In genomic region chr4:184763150-184763780, GRCh38 we compare ENCODE assay signal across 19 cellular contexts. TPM values are rescaled to one million over a fixed set of nuclear protein-coding genes. Genes with fewer than 3 reads are reported as not detected.
DNase-seq lines count a peak whose midpoint lies in the region; ATAC-seq and TF ChIP-seq lines count a peak whose summit lies in the region.
"Had no signal": no experiment of that assay in that cellular context is flagged by ENCODE, and none has a peak within 500 bp of the region (broad histone marks: within the 10 kb centered on the region; RNA-seq: fewer than 3 reads in every experiment).

No MANE protein-coding gene starts in this region.

- no peak overlapping the region for H3K4me3 ChIP-seq in right atrium auricular region
- H3K4me3 ChIP-seq in GM23248, result no peak overlapping the region
- no peak overlapping the region for H3K4me3 ChIP-seq in fibroblast of the aortic adventitia (ENCODE audit: low read depth, low read length)
- no peak overlapping the region for H3K4me3 ChIP-seq in transverse colon
- H3K4me3 ChIP-seq in ovary, result no peak overlapping the region
- H3K4me3 ChIP-seq: BLaER1, heart left ventricle, spleen had no signal

- H3K36me3 ChIP-seq in right atrium auricular region, result peaks cover 94% of the 10 kb centered on the region
- peaks cover 6% of the 10 kb centered on the region; the same call in 1 of the 2 replicates for H3K36me3 ChIP-seq in GM23248 (ENCODE audit: low read depth)
- peaks cover 0 to 30% (median 11%) of the 10 kb centered on the region in 4 donors for H3K36me3 ChIP-seq in transverse colon
- no peaks in the 10 kb centered on the region for H3K36me3 ChIP-seq in ovary

- H3K27me3 ChIP-seq in right atrium auricular region, result no peaks in the 10 kb centered on the region
- no peaks in the 10 kb centered on the region for H3K27me3 ChIP-seq in GM23248 (replicated peaks; ENCODE audit: insufficient read depth)
- no peaks in the 10 kb centered on the region for H3K27me3 ChIP-seq in transverse colon
- no peaks in the 10 kb centered on the region for H3K27me3 ChIP-seq in ovary
- H3K27me3 ChIP-seq: BLaER1, heart left ventricle, spleen had no signal

- H3K79me2 ChIP-seq in GM23248 (ENCODE audit: insufficient read depth), result no peaks in the 10 kb centered on the region
- H3K79me2 ChIP-seq: parathyroid adenoma had no signal

- no peak overlapping the region for H3K9ac ChIP-seq in GM23248
- H3K9ac ChIP-seq: BLaER1, parathyroid adenoma had no signal

- H2AFZ ChIP-seq in GM23248, result no peak overlapping the region
- H2AFZ ChIP-seq: parathyroid adenoma had no signal

- H3K4me2 ChIP-seq in GM23248 (ENCODE audit: unreplicated experiment), result no peak overlapping the region

- H3K9me3 ChIP-seq in right atrium auricular region, result no peaks in the 10 kb centered on the region
- H3K9me3 ChIP-seq in GM23248 (ENCODE audit: low read depth), result no peaks in the 10 kb centered on the region
- H3K9me3 ChIP-seq in transverse colon, result no peaks in the 10 kb centered on the region
- no peaks in the 10 kb centered on the region for H3K9me3 ChIP-seq in ovary
- H3K9me3 ChIP-seq: heart left ventricle, spleen had no signal

- no peaks in the 10 kb centered on the region for H4K20me1 ChIP-seq in GM23248 (ENCODE audit: insufficient read depth)
- H4K20me1 ChIP-seq: BLaER1 had no signal

- intact Hi-C loops in Right ventricle myocardium inferior (cut with DNase I) (no loop called here), transverse colon (cut with DNase I; ENCODE audit: low total_unique reads) (loop anchor here (10.0 kb wide), 1 partner anchor 52 kb away; no protein-coding TSS in a partner anchor), ovary (cut with DNase I) (no loop called here)

- TF ChIP-seq EP300 in transverse colon (IDR thresholded peaks at IDR 0.05; ENCODE audit: low read depth) (no peak), ovary (IDR thresholded peaks at IDR 0.05) (no peak)

- ATAC-seq in Right ventricle myocardium inferior, result peak; percentile 41

- in situ Hi-C loops in GM23248 (cut with MboI) (no loop called here), transverse colon (cut with MboI; ENCODE audit: low pct_ligation_motif_present in 1 of 4, low pct_unique_long_range_greater_than_20kb in 1 of 4, low sequenced_read_pairs in 3 of 4) (no loop called here)

- H3K9me2 ChIP-seq in GM23248 (ENCODE audit: insufficient read depth), result no peaks in the 10 kb centered on the region

- TF ChIP-seq POLR2A in transverse colon (IDR thresholded peaks at IDR 0.05), result no peak
- no peak for TF ChIP-seq POLR2A in ovary (IDR thresholded peaks at IDR 0.05)

- no peak for DNase-seq in Right ventricle myocardium inferior (ENCODE audit: missing footprints)
- DNase-seq in right atrium auricular region (ENCODE audit: low spot score), result no peak
- DNase-seq in GM23248, result peak; percentile 29
- peak; percentile 19 for DNase-seq in fibroblast of the aortic adventitia (ENCODE audit: low read depth)
- peak; percentile 28 for DNase-seq in transverse colon
- no peak for DNase-seq in ovary
- no peak for DNase-seq in NCI-H345 (lab: John Stamatoyannopoulos, UW)
- DNase-seq: activated CD4-positive, CD25-positive, alpha-beta regulatory T cell; activated T-cell treated with anti-CD3 and anti-CD28 coated beads, Interleukin-2, amount 50 U/mL, for 1 hour; amygdala; GOT3; Karpas-422; kidney; NCI-H2171 treated with DMSO at 0.1 percent for 48 hours; spleen; stimulated activated naive CD8-positive, alpha-beta T cell treated with anti-CD3 and anti-CD28 coated beads, Interleukin-15, Interleukin-2, amounts not matched to agents 100 U/mL and 50 U/mL, for 24 hours had no signal

- H3K27ac ChIP-seq in right atrium auricular region (no peak overlapping the region), GM23248 (no peak overlapping the region), transverse colon (peak overlapping the region in 3 of 4 donors; percentile 12 to 43 (median 18)), ovary (no peak overlapping the region)
- H3K27ac ChIP-seq: parathyroid adenoma had no signal

- peaks cover 7% of the 10 kb centered on the region; the same call in 1 of the 2 replicates for H3F3A ChIP-seq in GM23248 (ENCODE audit: insufficient read depth)

- no peaks in the 10 kb centered on the region for H3K4me1 ChIP-seq in right atrium auricular region
- H3K4me1 ChIP-seq in GM23248 (ENCODE audit: insufficient read depth), result 0 out of 2 replicates have a peak, but pooled peaks cover 6% of the 10 kb centered on the region
- no peaks in the 10 kb centered on the region for H3K4me1 ChIP-seq in transverse colon
- no peaks in the 10 kb centered on the region for H3K4me1 ChIP-seq in ovary (ENCODE audit: insufficient read depth)
- H3K4me1 ChIP-seq: parathyroid adenoma had no signal

- TF ChIP-seq CTCF in right atrium auricular region (IDR thresholded peaks at IDR 0.05) (no peak), fibroblast of the aortic adventitia (IDR thresholded peaks at IDR 0.05; ENCODE audit: insufficient read depth, low read length) (no peak), transverse colon (IDR thresholded peaks at IDR 0.05) (no peak), ovary (IDR thresholded peaks at IDR 0.05) (no peak)

- 60 to 62% methylated on average over 14 of the region's 14 CpGs for whole genome bisulfite sequencing in GM23248 (ENCODE audit: low coverage in 1 of 2, low lambda C conversion rate in 2 of 2, missing lambda C conversion rate in 2 of 2), 2 experiments
- 70 to 88% methylated on average over 10 to 14 of the region's 14 CpGs for WGBS in transverse colon (ENCODE audit: low coverage in 1 of 2), 2 donors
- WGBS in ovary, 3 donors, result 44 to 61% (median 60%) methylated on average over 14 of the region's 14 CpGs

RNA-seq across cellular contexts. Expression of gene CENPU, which starts 29.4 kb away (rescaled TPM):
- total RNA-seq in Right ventricle myocardium inferior (1.8 TPM), right atrium auricular region (1 to 10 TPM in 1 of 2 donors, under 1 TPM in 1; 0.85 to 1.1 TPM), fibroblast of the aortic adventitia (ENCODE audit: low replicate concordance) (3.3 and 30.5 TPM in 2 replicates), transverse colon (1 to 10 TPM; 1.5 to 5.6 (median 4.1) TPM), ovary (1 to 10 TPM in 2 of 7 donors, under 1 TPM in 5; 0.34 to 3.4 (median 0.82) TPM)
- total RNA-seq in GM23248 (2014; rRNA removed; shearing (Covaris generic)), result 8.5 and 13.4 TPM in 2 replicates
- polyA plus RNA-seq in GM23248 (2016; fragmentation: Nextera tagmentation; extraction: Ambion mirVana) (13.5 and 15.7 TPM in 2 replicates), ovary (1 to 10 TPM; 2.4 to 2.8 TPM)

Comparison
In these comparisons a context has a peak if more than half of its experiments do, and no peak if none do; other contexts are left out.
1. DNase-seq: peak in GM23248 (single experiment), fibroblast of the aortic adventitia (single experiment) and transverse colon (single experiment); none in Right ventricle myocardium inferior (single experiment), right atrium auricular region (single experiment), ovary (0 of 5) and NCI-H345 (single experiment).
2. H3K27ac ChIP-seq: peak in transverse colon (3 of 4); none in right atrium auricular region (0 of 2), GM23248 (single experiment) and ovary (0 of 2).